In genomic region chr3:134483195-134483890, GRCh38 we compare ENCODE assay signal across 8 cellular contexts. TPM values are rescaled to one million over a fixed set of nuclear protein-coding genes. Genes with fewer than 3 reads are reported as not detected.
DNase-seq lines count a peak whose midpoint lies in the region; ATAC-seq, FAIRE-seq and TF ChIP-seq lines count a peak whose summit lies in the region.

No MANE protein-coding gene starts in this region.

- peak overlapping the region; percentile 82 for H3K4me2 ChIP-seq in OCI-LY1 (ENCODE audit: low read length)
- H3K4me2 ChIP-seq in trophoblast cell (ENCODE audit: low read length): no peak overlapping the region

- H2AK5ac ChIP-seq in trophoblast cell (ENCODE audit: low read length): no peak overlapping the region

- no peak overlapping the region for H4K12ac ChIP-seq in trophoblast cell (ENCODE audit: low read depth, low read length)

- H4K8ac ChIP-seq in trophoblast cell (ENCODE audit: low read depth, low read length): peak overlapping the region; percentile 36

- H2BK120ac ChIP-seq in trophoblast cell (ENCODE audit: insufficient read depth, low read length, poor library complexity): no peak overlapping the region

- H3K36me3 ChIP-seq in OCI-LY1 (ENCODE audit: insufficient read depth, low read length) (peaks cover 54% of the 10 kb centered on the region), trophoblast cell (ENCODE audit: control insufficient read depth in 1 of 2, insufficient read depth in 2 of 2, low read length in 2 of 2) (peaks cover 3 to 20% of the 10 kb centered on the region in 2 experiments), kidney (ENCODE audit: control insufficient read depth in 1 of 2, insufficient read depth in 2 of 2, low read length in 2 of 2) (peaks cover 14 to 25% of the 10 kb centered on the region in 2 donors), Peyer's patch (peaks cover 0 to 33% (median 0%) of the 10 kb centered on the region in 3 donors)

- intact Hi-C loops in kidney (cut with DNase I): no loop called here

- no peak overlapping the region for H3K23ac ChIP-seq in trophoblast cell (ENCODE audit: low read length)

- H3K14ac ChIP-seq in trophoblast cell (ENCODE audit: low read length): no peak overlapping the region

- H3K9me3 ChIP-seq in OCI-LY1 (ENCODE audit: low read length) (no peaks in the 10 kb centered on the region), trophoblast cell (ENCODE audit: insufficient read depth, low read depth, low read length) (no peaks in the 10 kb centered on the region), kidney (ENCODE audit: control insufficient read depth in 1 of 2, low read length in 2 of 2) (no peaks in the 10 kb centered on the region), Peyer's patch (no peaks in the 10 kb centered on the region)

- no peak for TF ChIP-seq POLR2A in Peyer's patch (IDR thresholded peaks at IDR 0.05)

- H3K27ac ChIP-seq in OCI-LY1 (ENCODE audit: low read depth, low read length, poor library complexity, severe bottlenecking) (no peak overlapping the region), trophoblast cell (ENCODE audit: low read depth, low read length) (peak overlapping the region; percentile 12), kidney (ENCODE audit: low read depth in 2 of 2, low read length in 2 of 2) (no peak overlapping the region), Peyer's patch (peak overlapping the region in 1 of 4 donors; percentile 3)

- peaks cover 19% of the 10 kb centered on the region for H3K79me1 ChIP-seq in trophoblast cell (ENCODE audit: low read length)

- peak overlapping the region; percentile 29 for H2BK5ac ChIP-seq in trophoblast cell (ENCODE audit: low read depth, low read length, poor library complexity)

- no peaks in the 10 kb centered on the region for H3K27me3 ChIP-seq in OCI-LY1 (ENCODE audit: insufficient read depth, low read length)
- H3K27me3 ChIP-seq in trophoblast cell (ENCODE audit: insufficient read depth, low read length): no peaks in the 10 kb centered on the region
- H3K27me3 ChIP-seq in Peyer's patch: no peaks in the 10 kb centered on the region

- FAIRE-seq in kidney (lab: Jason Lieb, UNC): no peak

- DNase-seq in Daoy (ENCODE audit: low read depth) (peak; percentile 86), dedifferentiated amniotic fluid mesenchymal stem cell (ENCODE audit: extremely low spot score) (peak; percentile 45), trophoblast cell (peak; percentile 41 to 50), kidney (no peak), DMS53 (lab: John Stamatoyannopoulos, UW) (no peak), Peyer's patch (no peak)

- H3K4me1 ChIP-seq in OCI-LY1 (ENCODE audit: insufficient read depth, low read length, severe bottlenecking): peaks cover 35% of the 10 kb centered on the region
- H3K4me1 ChIP-seq in trophoblast cell (ENCODE audit: control insufficient read depth in 1 of 2, insufficient read depth in 2 of 2, low read length in 2 of 2): peaks cover 5 to 15% of the 10 kb centered on the region in 2 experiments
- peaks cover 15 to 18% of the 10 kb centered on the region in 2 donors for H3K4me1 ChIP-seq in kidney (ENCODE audit: control insufficient read depth in 1 of 2, insufficient read depth in 1 of 2, low read depth in 1 of 2, low read length in 2 of 2)
- peaks cover 0 to 25% (median 4%) of the 10 kb centered on the region in 4 donors for H3K4me1 ChIP-seq in Peyer's patch

- WGBS in trophoblast cell (ENCODE audit: extremely low coverage, insufficient coverage, insufficient read length): no CpG with 5 or more reads among the region's 7 CpGs

- TF ChIP-seq CTCF in OCI-LY1 (IDR thresholded peaks at IDR 0.05; ENCODE audit: low read length): no peak
- TF ChIP-seq CTCF in kidney (IDR thresholded peaks at IDR 0.05; ENCODE audit: borderline replicate concordance, extremely low read depth, insufficient read depth): no peak
- no peak for TF ChIP-seq CTCF in Peyer's patch (IDR thresholded peaks at IDR 0.05)

- H3K9ac ChIP-seq in OCI-LY1 (ENCODE audit: low read length) (peak overlapping the region; percentile 2; the same call in 1 of the 2 replicates), trophoblast cell (ENCODE audit: low read length) (no peak overlapping the region), kidney (ENCODE audit: low read length in 2 of 2) (peak overlapping the region in 1 of 2 donors; percentile 31)

- ATAC-seq in esophagus mucosa: no peak

- H3K9me2 ChIP-seq in OCI-LY1 (ENCODE audit: low read depth, low read length): no peaks in the 10 kb centered on the region

- peaks cover 34% of the 10 kb centered on the region for H3K79me2 ChIP-seq in OCI-LY1 (ENCODE audit: insufficient read depth, low read length)
- H3K79me2 ChIP-seq in trophoblast cell (ENCODE audit: control insufficient read depth, insufficient read depth, low read length, poor library complexity): peaks cover 7% of the 10 kb centered on the region

- no peaks in the 10 kb centered on the region for H4K20me1 ChIP-seq in OCI-LY1 (ENCODE audit: insufficient read depth, low read length)

- H3K4me3 ChIP-seq in OCI-LY1 (ENCODE audit: low read depth, low read length, poor library complexity, severe bottlenecking): peak overlapping the region; percentile 81
- no peak overlapping the region for H3K4me3 ChIP-seq in trophoblast cell (ENCODE audit: low read depth, low read length)
- peak overlapping the region in 1 of 2 donors; percentile 88 for H3K4me3 ChIP-seq in kidney (ENCODE audit: low read length in 2 of 2)
- no peak overlapping the region for H3K4me3 ChIP-seq in Peyer's patch

- peak overlapping the region; percentile 37 for H2BK12ac ChIP-seq in trophoblast cell (ENCODE audit: low read length)

- H2AFZ ChIP-seq in OCI-LY1 (ENCODE audit: low read length): no peak overlapping the region
- H2AFZ ChIP-seq in trophoblast cell (ENCODE audit: insufficient read depth, low read length, poor library complexity): no peak overlapping the region

- no peak overlapping the region for H3K18ac ChIP-seq in trophoblast cell (ENCODE audit: low read length)

- no peaks in the 10 kb centered on the region for H3F3A ChIP-seq in OCI-LY1 (ENCODE audit: insufficient read depth, low read length)

- H3K4ac ChIP-seq in trophoblast cell (ENCODE audit: low read depth, low read length): peak overlapping the region; percentile 10

- peak overlapping the region; percentile 27 for H4K91ac ChIP-seq in trophoblast cell (ENCODE audit: low read depth, low read length)

RNA-seq across cellular contexts. Expression of gene ANAPC13, which starts 2.4 kb away (rescaled TPM):
- 59.1 and 72.6 TPM in 2 replicates for total RNA-seq in Daoy (2014; rRNA removed; shearing (Covaris generic))
- 33.6 and 35.5 TPM in 2 replicates for polyA plus RNA-seq in trophoblast cell (2013)
- 17.5 TPM for total RNA-seq in esophagus mucosa
- 55.3 TPM for total RNA-seq in kidney
- 160 TPM for polyA plus RNA-seq in kidney (ENCODE audit: insufficient read depth, low read depth, low replicate concordance)
- total RNA-seq in Peyer's patch: 10 to 100 TPM; 24.5 to 50.3 (median 39.9) TPM

RNA-seq across cellular contexts. Expression of gene CEP63, which starts 2.5 kb away (rescaled TPM):
- total RNA-seq in Daoy (2014; rRNA removed; shearing (Covaris generic)): 27.7 and 32.6 TPM in 2 replicates
- polyA plus RNA-seq in trophoblast cell (2013): 22.4 and 24.0 TPM in 2 replicates
- total RNA-seq in esophagus mucosa: 11.0 TPM
- 19.6 TPM for total RNA-seq in kidney
- polyA plus RNA-seq in kidney (ENCODE audit: insufficient read depth, low read depth, low replicate concordance): 19.2 TPM
- 10 to 100 TPM; 13.3 to 67.7 (median 19.6) TPM for total RNA-seq in Peyer's patch

Comparison
In these comparisons a context has a peak if more than half of its experiments do, and no peak if none do; other contexts are left out.
1. DNase-seq: peak in Daoy (single experiment), dedifferentiated amniotic fluid mesenchymal stem cell (single experiment) and trophoblast cell (2 of 2); none in kidney (single experiment), DMS53 (single experiment) and Peyer's patch (0 of 3).